Comparison of ENCODE assay signal across 14 cellular contexts in the genomic region with DNA sequence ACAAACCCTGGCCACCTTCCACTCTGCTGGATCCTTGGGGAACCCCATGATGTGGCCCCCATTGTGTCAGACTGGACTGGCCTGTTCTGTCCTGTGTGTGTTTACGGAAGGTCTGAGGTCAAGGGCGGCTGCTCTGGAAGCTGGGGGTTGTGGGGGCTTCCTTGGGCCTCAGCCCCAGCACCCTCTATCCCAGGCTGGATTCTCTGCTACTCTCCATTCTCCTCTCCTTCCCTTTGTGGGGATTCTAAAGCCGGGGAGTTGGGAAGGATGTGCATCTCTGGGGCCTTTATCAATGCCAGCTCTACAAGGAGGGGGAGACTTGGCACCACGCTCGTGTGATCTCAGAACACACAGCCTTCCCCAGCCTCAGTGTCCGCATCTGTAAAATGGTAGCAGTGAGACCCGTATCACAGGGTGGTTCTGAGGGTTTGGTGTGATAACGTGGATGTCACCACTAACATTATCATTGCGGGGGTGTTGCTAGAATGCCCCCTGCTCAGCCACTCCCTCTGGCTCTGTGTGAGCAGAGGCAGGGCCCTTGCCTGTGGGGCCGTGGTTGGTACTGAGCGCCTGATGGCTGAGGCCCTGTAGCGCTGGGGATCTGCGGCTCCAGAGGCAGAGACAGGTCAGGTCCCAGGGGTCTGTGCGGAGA. TPM values are rescaled to one million over a fixed set of nuclear protein-coding genes. Genes with fewer than 3 reads are reported as not detected.
DNase-seq lines count a peak whose midpoint lies in the region; ATAC-seq and TF ChIP-seq lines count a peak whose summit lies in the region.
"Had no signal": no experiment of that assay in that cellular context is flagged by ENCODE, and none has a peak within 500 bp of the region (broad histone marks: within the 10 kb centered on the region; RNA-seq: fewer than 3 reads in every experiment).

No MANE protein-coding gene starts in this region.

- H3K27me3 ChIP-seq in ACC112 (ENCODE audit: insufficient read depth, low read length), result no peaks in the 10 kb centered on the region
- no peaks in the 10 kb centered on the region for H3K27me3 ChIP-seq in PC-3 (ENCODE audit: low read length)
- peaks cover 0 to 12% (median 0%) of the 10 kb centered on the region in 4 donors for H3K27me3 ChIP-seq in esophagus squamous epithelium
- no peaks in the 10 kb centered on the region for H3K27me3 ChIP-seq in parathyroid adenoma (ENCODE audit: control insufficient read depth, insufficient read depth, low read length)
- no peaks in the 10 kb centered on the region for H3K27me3 ChIP-seq in WERI-Rb-1 (ENCODE audit: insufficient read depth, low read depth, severe bottlenecking)
- H3K27me3 ChIP-seq: colonic mucosa had no signal

- intact Hi-C loops in PC-3 (cut with micrococcal nuclease) (loop anchor here (1.0 to 10.0 kb wide), 2 partner anchors 23 to 358 kb away; a partner anchor contains a TSS), esophagus squamous epithelium (cut with DNase I) (loop anchor here (5.0 kb wide), 1 partner anchor 44 kb away; no protein-coding TSS in a partner anchor)

- CTCF ChIA-PET in PC-3 (lab: Charles Lee), result interaction anchor here (0.6 to 1.3 kb wide), 3 partner anchors 18 to 217 kb away, joined by 3 read pairs; a partner anchor contains a TSS

- DNase-seq in PC-3 (no peak), esophagus squamous epithelium (lab: John Stamatoyannopoulos, UW) (no peak), WERI-Rb-1 (no peak), AG08396 (ENCODE audit: low spot score) (no peak)
- no peak for DNase-seq in activated CD8-positive, alpha-beta memory T cell treated with anti-CD3 and anti-CD28 coated beads, Interleukin-2, amount 50 U/mL, for 48 hours
- DNase-seq: activated CD4-positive, alpha-beta T cell treated with anti-CD3 and anti-CD28 coated beads for 48 hours; activated naive CD4-positive, alpha-beta T cell treated with anti-CD3 and anti-CD28 coated beads, Interleukin-2, amount 50 U/mL, for 16 hours; colonic mucosa; kidney glomerular epithelial cell; NCI-H2029 had no signal

- H3F3A ChIP-seq in PC-3 (ENCODE audit: low read length, unreplicated experiment), result no peaks in the 10 kb centered on the region

- H3K36me3 ChIP-seq in ACC112 (ENCODE audit: insufficient read depth, low read length) (no peaks in the 10 kb centered on the region), PC-3 (ENCODE audit: low read depth, low read length) (peaks cover 25% of the 10 kb centered on the region), esophagus squamous epithelium (peaks cover 5 to 60% (median 6%) of the 10 kb centered on the region in 3 donors), parathyroid adenoma (ENCODE audit: control insufficient read depth, insufficient read depth, low read length) (no peaks in the 10 kb centered on the region), WERI-Rb-1 (no peaks in the 10 kb centered on the region)
- H3K36me3 ChIP-seq: colonic mucosa, neutrophil had no signal

- no peak for TF ChIP-seq POLR2A in esophagus squamous epithelium (IDR thresholded peaks at IDR 0.05)

- H3K27ac ChIP-seq in ACC112 (ENCODE audit: low read depth, low read length) (peak overlapping the region; percentile 31; the same call in 1 of the 2 replicates), PC-3 (ENCODE audit: low read length) (peak overlapping the region; percentile 54), esophagus squamous epithelium (peak overlapping the region; percentile 19 to 81 (median 72)), parathyroid adenoma (peak overlapping the region; percentile 50), WERI-Rb-1 (no peak overlapping the region)
- H3K27ac ChIP-seq: colonic mucosa, neutrophil had no signal

- no peaks in the 10 kb centered on the region for H3K9me2 ChIP-seq in PC-3 (replicated peaks; ENCODE audit: low read length)

- H3K79me2 ChIP-seq in ACC112 (ENCODE audit: control insufficient read depth, insufficient read depth, low read length, unreplicated experiment) (no peaks in the 10 kb centered on the region), PC-3 (ENCODE audit: low read length) (no peaks in the 10 kb centered on the region; the same call in 1 of the 2 replicates), parathyroid adenoma (peaks cover 8% of the 10 kb centered on the region)

- WGBS in esophagus squamous epithelium, 2 donors, result 20 to 66% methylated on average over 2 to 7 of the region's 14 CpGs

- H3K4me2 ChIP-seq in PC-3 (ENCODE audit: low read length), result no peak overlapping the region
- H3K4me2 ChIP-seq in parathyroid adenoma (ENCODE audit: low read length), result no peak overlapping the region

- H4K20me1 ChIP-seq in PC-3 (ENCODE audit: low read length), result no peaks in the 10 kb centered on the region

- no TSS peak for BruUV-seq in PC-3 (replicated peaks; lab: Mats Ljungman, UMichigan)

- H3K9ac ChIP-seq in PC-3 (ENCODE audit: low read length) (0 out of 2 replicates have a peak overlapping the region, but pooled peaks have one; percentile 22), parathyroid adenoma (no peak overlapping the region)

- TF ChIP-seq CTCF in PC-3 (conservative IDR thresholded peaks at IDR 0.05; ENCODE audit: low read depth, low read length) (no peak), esophagus squamous epithelium (IDR thresholded peaks at IDR 0.05) (no peak), parathyroid adenoma (IDR thresholded peaks at IDR 0.05) (no peak), WERI-Rb-1 (IDR thresholded peaks at IDR 0.05; ENCODE audit: low read depth, low read length) (no peak)

- POLR2A ChIA-PET in PC-3 (lab: Charles Lee; ENCODE audit: unreplicated experiment), result no interaction called here

- H3K4me3 ChIP-seq in ACC112 (ENCODE audit: low read depth, low read length) (no peak overlapping the region), PC-3 (ENCODE audit: low read length) (no peak overlapping the region), esophagus squamous epithelium (peak overlapping the region in 1 of 4 donors; percentile 7), parathyroid adenoma (ENCODE audit: low read depth, low read length) (no peak overlapping the region), WERI-Rb-1 (ENCODE audit: low read depth, low read length) (no peak overlapping the region)
- H3K4me3 ChIP-seq: colonic mucosa had no signal

- ATAC-seq in PC-3, result peak; percentile 3
- ATAC-seq in GM21529 (IDR thresholded peaks at IDR 0.05; ENCODE audit: unreplicated experiment), result no peak

- H2AFZ ChIP-seq in ACC112 (ENCODE audit: low read length, unreplicated experiment), result no peak overlapping the region
- no peak overlapping the region for H2AFZ ChIP-seq in PC-3 (ENCODE audit: low read length)
- no peak overlapping the region for H2AFZ ChIP-seq in parathyroid adenoma

- H3K4me1 ChIP-seq in ACC112 (ENCODE audit: control insufficient read depth, insufficient read depth, low read length, unreplicated experiment) (peaks cover 41% of the 10 kb centered on the region), PC-3 (ENCODE audit: insufficient read depth, low read length) (peaks cover 52% of the 10 kb centered on the region), esophagus squamous epithelium (peaks cover 11 to 70% (median 45%) of the 10 kb centered on the region in 3 donors), parathyroid adenoma (peaks cover 5% of the 10 kb centered on the region)
- H3K4me1 ChIP-seq: colonic mucosa had no signal

- H3K9me3 ChIP-seq in PC-3 (ENCODE audit: low read length) (no peaks in the 10 kb centered on the region), esophagus squamous epithelium (no peaks in the 10 kb centered on the region), parathyroid adenoma (ENCODE audit: control insufficient read depth, low read length) (no peaks in the 10 kb centered on the region), WERI-Rb-1 (ENCODE audit: severe bottlenecking) (no peaks in the 10 kb centered on the region)
- H3K9me3 ChIP-seq: colonic mucosa, neutrophil had no signal

RNA-seq across cellular contexts. Expression of a gene that starts 18.1 kb away (rescaled TPM):
- 33.7 and 41.5 TPM in 2 replicates for total RNA-seq in PC-3 (2014; rRNA removed)
- total RNA-seq in esophagus squamous epithelium, result 10 to 100 TPM; 37.0 to 65.5 (median 42.1) TPM

RNA-seq across cellular contexts. Expression of a gene that starts 21.6 kb away (rescaled TPM):
- total RNA-seq in PC-3 (2014; rRNA removed) (not detected in 2 replicates), esophagus squamous epithelium (1 to 10 TPM in 3 of 4 donors, not detected in 1; 1.5 to 3.9 (median 2.1) TPM)

RNA-seq across cellular contexts. Expression of a gene that starts 48.1 kb away (rescaled TPM):
- not detected in 2 replicates for total RNA-seq in PC-3 (2014; rRNA removed)
- under 1 TPM in 1 of 4 donors, not detected in 3; 0.79 TPM for total RNA-seq in esophagus squamous epithelium
- total RNA-seq: colonic mucosa had no signal
